ENCODE assay signal across 8 cellular contexts in the genomic region with DNA sequence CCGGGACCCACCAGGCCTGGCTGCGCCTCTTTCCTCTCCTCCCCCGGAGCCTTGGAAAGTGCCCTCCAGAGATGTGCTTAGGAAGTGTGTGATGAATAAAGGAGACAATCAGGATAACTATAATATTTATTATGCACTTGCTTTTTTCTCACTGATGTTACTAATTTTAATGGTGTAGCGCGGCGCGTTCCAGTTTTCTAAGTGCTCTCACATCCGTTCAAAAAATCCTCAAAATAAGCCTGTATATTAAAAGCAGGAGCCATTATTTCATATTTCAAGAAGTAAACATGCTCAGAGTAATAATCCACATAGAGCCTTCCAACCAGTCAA. TPM values are rescaled to one million over a fixed set of nuclear protein-coding genes. Genes with fewer than 3 reads are reported as not detected.
A peak's percentile ranks its signal among the peaks of the same experiment; 100 is the strongest.
DNase-seq lines count a peak whose midpoint lies in the region; ATAC-seq, FAIRE-seq and TF ChIP-seq lines count a peak whose summit lies in the region.

No MANE protein-coding gene starts in this region.

- H3K4me3 ChIP-seq in PC-9: peak overlapping the region; percentile 84
- peak overlapping the region; percentile 51 to 79 (median 73) for H3K4me3 ChIP-seq in pancreas

- no peaks in the 10 kb centered on the region for H4K20me1 ChIP-seq in PC-9 (ENCODE audit: insufficient read depth)

- peak overlapping the region; percentile 72 for H3K27ac ChIP-seq in PC-9
- peak overlapping the region; percentile 90 for H3K27ac ChIP-seq in epithelial cell of prostate
- H3K27ac ChIP-seq in pancreas: peak overlapping the region; percentile 97 to 100 (median 100)

- intact Hi-C loops in PC-9 (cut with micrococcal nuclease; ENCODE audit: unreplicated experiment) (loop anchor here (2.0 to 10.0 kb wide), 3 partner anchors 38 to 104 kb away; a partner anchor contains a TSS), pancreas (cut with DNase I) (no loop called here)

- POLR2A ChIA-PET in PC-9 (lab: Charles Lee; ENCODE audit: unreplicated experiment): interaction anchor here (0.5 to 0.7 kb wide), 3 partner anchors 34 to 72 kb away, joined by 3 to 13 read pairs (median 4); a partner anchor contains a TSS

- ATAC-seq in GM18511 (IDR thresholded peaks at IDR 0.05; ENCODE audit: unreplicated experiment): peak; percentile 4
- no peak for ATAC-seq in pancreas
- no peak for ATAC-seq in HG03108 (IDR thresholded peaks at IDR 0.05; ENCODE audit: unreplicated experiment)

- TF ChIP-seq CTCF in PC-9 (conservative IDR thresholded peaks at IDR 0.05) (no peak), pancreas (IDR thresholded peaks at IDR 0.05) (no peak)

- peak overlapping the region; percentile 98; the same call in 1 of the 2 replicates for H2AFZ ChIP-seq in PC-9

- peak overlapping the region; percentile 86 for H3K4me2 ChIP-seq in PC-9

- DNase-seq in PC-9: no peak
- no peak for DNase-seq in epithelial cell of prostate (ENCODE audit: low read depth, low spot score)
- no peak for DNase-seq in pancreas
- DNase-seq in EL: no peak
- no peak for DNase-seq in H4 (ENCODE audit: low spot score)
- no peak for DNase-seq in NCI-H2029 (lab: John Stamatoyannopoulos, UW)

- BruUV-seq in PC-9 (replicated peaks; lab: Mats Ljungman, UMichigan): no TSS peak

- H3K9me2 ChIP-seq in PC-9 (ENCODE audit: insufficient read depth): no peaks in the 10 kb centered on the region

- FAIRE-seq in pancreas (lab: Jason Lieb, UNC): no peak

- H3K9me3 ChIP-seq in PC-9 (ENCODE audit: insufficient read depth, low read depth) (no peaks in the 10 kb centered on the region), pancreas (no peaks in the 10 kb centered on the region)

- H3K4me1 ChIP-seq in PC-9 (replicated peaks; ENCODE audit: insufficient read depth): peaks cover 15% of the 10 kb centered on the region
- H3K4me1 ChIP-seq in pancreas: peaks cover 8 to 19% (median 19%) of the 10 kb centered on the region in 3 donors

- peaks cover 12% of the 10 kb centered on the region; the same call in 1 of the 2 replicates for H3F3A ChIP-seq in PC-9 (ENCODE audit: insufficient read depth, low read depth)

- H3K27me3 ChIP-seq in PC-9 (ENCODE audit: insufficient read depth, low read depth) (no peaks in the 10 kb centered on the region), pancreas (no peaks in the 10 kb centered on the region)

- H3K36me3 ChIP-seq in PC-9 (ENCODE audit: low read depth) (peaks cover 7% of the 10 kb centered on the region; the same call in 1 of the 2 replicates), pancreas (no peaks in the 10 kb centered on the region)

- CTCF ChIA-PET in PC-9 (lab: Charles Lee): interaction anchor here (1.5 kb wide), 1 partner anchor 72 kb away, joined by 6 read pairs; a partner anchor contains a TSS

- 0 out of 2 replicates have a peak, but pooled peaks cover 9% of the 10 kb centered on the region for H3K79me2 ChIP-seq in PC-9 (ENCODE audit: low read depth)

- 4 to 7% methylated on average over 8 of the region's 8 CpGs for WGBS in pancreas, 2 donors

RNA-seq across cellular contexts. Expression of a gene that starts 0.9 kb away (rescaled TPM):
- total RNA-seq in PC-9 (2021): 40.7 and 54.9 TPM in 2 replicates
- 10 to 100 TPM; 20.7 to 30.4 (median 24.8) TPM for total RNA-seq in pancreas
- 10 to 100 TPM; 24.8 to 43.2 TPM for polyA plus RNA-seq in pancreas
- total RNA-seq in H4 (2014; rRNA removed; shearing (Covaris generic)): 9.1 and 21.9 TPM in 2 replicates

RNA-seq across cellular contexts. Expression of a gene that starts 57.8 kb away (rescaled TPM):
- total RNA-seq in PC-9 (2021) (68.0 and 73.6 TPM in 2 replicates), pancreas (10 to 100 TPM; 10.4 to 22.0 (median 13.3) TPM)
- polyA plus RNA-seq in pancreas: 10 to 100 TPM in 1 of 2 donors, 1 to 10 TPM in 1; 9.5 to 19.6 TPM
- 49.8 and 54.4 TPM in 2 replicates for total RNA-seq in H4 (2014; rRNA removed; shearing (Covaris generic))
